ENCODE assay signal across 12 cellular contexts in the genomic region with DNA sequence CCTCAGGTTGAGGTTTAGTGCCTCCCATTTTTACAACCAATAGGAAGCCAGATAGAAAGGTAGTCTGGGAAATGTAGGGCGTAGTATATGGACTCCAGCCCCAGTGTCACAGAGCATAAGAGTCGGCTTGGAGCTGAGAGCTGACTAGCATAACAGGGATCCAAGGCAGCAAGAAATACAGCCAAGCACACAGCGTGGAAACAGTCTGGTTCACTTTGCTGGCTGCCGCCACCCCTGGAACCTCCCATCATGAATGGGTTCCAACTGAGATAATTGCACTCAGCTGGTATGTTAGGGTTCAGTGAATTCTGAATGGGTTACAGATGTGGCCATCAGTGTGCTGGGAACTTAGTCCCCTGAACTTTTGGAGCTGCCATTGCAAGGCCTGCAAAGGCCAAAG.
DNase-seq lines count a peak whose midpoint lies in the region; ATAC-seq and TF ChIP-seq lines count a peak whose summit lies in the region.
"Had no signal": no experiment of that assay in that cellular context is flagged by ENCODE, and none has a peak within 500 bp of the region (broad histone marks: within the 10 kb centered on the region; RNA-seq: fewer than 3 reads in every experiment).

No MANE protein-coding gene starts in this region.

- CTCF ChIA-PET in MCF 10A (lab: Yijun Ruan, JAX), result interaction anchor here (0.5 to 14.2 kb wide), 22 partner anchors 7 to 655 kb away, joined by 3 to 310 read pairs (median 4); no protein-coding TSS in a partner anchor

- WGBS in heart right ventricle, 2 donors, result 64 to 80% methylated on average over 4 of the region's 4 CpGs

- intact Hi-C loops in heart right ventricle (cut with DNase I), result loop anchor here (2.0 to 10.0 kb wide), 12 partner anchors 74 to 656 kb away; a partner anchor contains a TSS
- intact Hi-C loops in sciatic nerve (cut with DNase I), result no loop called here
- intact Hi-C loops in MCF 10A (cut with micrococcal nuclease), result no loop called here

- peaks cover 7% of the 10 kb centered on the region for H3K4me1 Mint-ChIP-seq in MCF 10A (ENCODE audit: insufficient read depth, unreplicated experiment)

- DNase-seq in GM03348 (ENCODE audit: low spot score) (peak; percentile 11), NCI-H446 (lab: John Stamatoyannopoulos, UW) (peak; percentile 42 to 62), heart right ventricle (peak in 1 of 2 donors; percentile 27), sciatic nerve (ENCODE audit: low spot score) (peak; percentile 72), NCI-H748 (lab: John Stamatoyannopoulos, UW; ENCODE audit: unreplicated experiment) (no peak), MCF 10A (ENCODE audit: unreplicated experiment) (no peak), AG08396 (ENCODE audit: low spot score) (no peak)
- DNase-seq: activated CD4-positive, CD25-positive, alpha-beta regulatory T cell; CD8-positive, alpha-beta memory T cell; naive B cell; tibial artery had no signal

- H3K4me3 ChIP-seq in heart right ventricle, result no peak overlapping the region
- H3K4me3 ChIP-seq: prostate gland, tibial artery had no signal

- H3K36me3 ChIP-seq in heart right ventricle, result peaks cover 0 to 15% (median 0%) of the 10 kb centered on the region in 9 donors
- H3K36me3 ChIP-seq: prostate gland had no signal

- no TSS peak for BruUV-seq in MCF 10A (replicated peaks; lab: Mats Ljungman, UMichigan)

- POLR2A ChIA-PET in MCF 10A (lab: Yijun Ruan, JAX), result interaction anchor here (2.1 kb wide), 1 partner anchor 407 kb away, joined by 7 read pairs; no protein-coding TSS in a partner anchor

- H3K27me3 ChIP-seq in heart right ventricle, result no peaks in the 10 kb centered on the region
- H3K27me3 ChIP-seq: tibial artery had no signal

- peak overlapping the region in 2 of 10 donors; percentile 13 to 41 for H3K27ac ChIP-seq in heart right ventricle
- H3K27ac ChIP-seq: tibial artery had no signal

- H3K4me3 Mint-ChIP-seq in MCF 10A (ENCODE audit: unreplicated experiment), result no peak overlapping the region
- H3K4me3 Mint-ChIP-seq: CD8-positive, alpha-beta memory T cell; naive B cell had no signal

- no peak for TF ChIP-seq CTCF in heart right ventricle (IDR thresholded peaks at IDR 0.05)
- no peak for TF ChIP-seq CTCF in MCF 10A (IDR thresholded peaks at IDR 0.05; ENCODE audit: unreplicated experiment)

- H3K36me3 Mint-ChIP-seq in MCF 10A (ENCODE audit: insufficient read depth, unreplicated experiment), result no peaks in the 10 kb centered on the region
- H3K36me3 Mint-ChIP-seq: naive B cell had no signal

- no peaks in the 10 kb centered on the region for H3K9me3 ChIP-seq in heart right ventricle
- H3K9me3 ChIP-seq: prostate gland, tibial artery had no signal

- peak; percentile 54 to 89 (median 68) for ATAC-seq in heart right ventricle
- ATAC-seq in sciatic nerve, result peak; percentile 95

- no peak overlapping the region for H3K27ac Mint-ChIP-seq in MCF 10A (ENCODE audit: low read depth, unreplicated experiment)
- H3K27ac Mint-ChIP-seq: naive B cell had no signal

- H3K9me3 Mint-ChIP-seq in MCF 10A (ENCODE audit: unreplicated experiment), result no peaks in the 10 kb centered on the region
- H3K9me3 Mint-ChIP-seq: CD8-positive, alpha-beta memory T cell; naive B cell had no signal

- peaks cover 0 to 24% (median 8%) of the 10 kb centered on the region in 9 donors for H3K4me1 ChIP-seq in heart right ventricle

- no peaks in the 10 kb centered on the region for H3K27me3 Mint-ChIP-seq in MCF 10A (ENCODE audit: insufficient read depth, unreplicated experiment)
- H3K27me3 Mint-ChIP-seq: naive B cell had no signal

Comparison
In these comparisons a context has a peak if more than half of its experiments do, and no peak if none do; other contexts are left out.
1. DNase-seq: peak in GM03348 (single experiment), NCI-H446 (2 of 2) and sciatic nerve (single experiment); none in NCI-H748 (single experiment), MCF 10A (single experiment) and AG08396 (single experiment).
2. intact Hi-C loops: an anchor here in heart right ventricle (2.0 to 10.0 kb wide); none called in sciatic nerve and MCF 10A.